11 cellular contexts compared by ENCODE assay signal in the genomic region with DNA sequence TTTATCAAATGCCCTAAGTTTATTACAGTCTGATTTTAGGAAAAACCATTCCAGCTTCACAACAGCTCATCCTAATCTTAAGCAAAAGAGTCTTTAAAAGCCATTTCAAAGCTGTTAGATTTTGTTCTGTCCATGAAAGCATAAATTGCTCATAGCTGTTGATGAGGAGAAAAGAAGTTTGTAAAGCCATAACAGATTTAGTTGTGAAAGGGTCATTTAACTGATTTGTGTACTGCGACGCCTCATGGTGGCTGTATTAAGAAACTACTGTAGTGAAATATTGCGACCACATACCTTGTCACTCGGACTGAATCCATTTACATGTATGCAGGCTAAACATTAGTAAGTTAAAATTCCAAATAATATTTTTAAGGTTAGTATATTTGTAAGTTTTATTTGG. TPM values are rescaled to one million over a fixed set of nuclear protein-coding genes. Genes with fewer than 3 reads are reported as not detected.
A peak's percentile ranks its signal among the peaks of the same experiment; 100 is the strongest.
DNase-seq lines count a peak whose midpoint lies in the region; ATAC-seq and TF ChIP-seq lines count a peak whose summit lies in the region.
"Had no signal": no experiment of that assay in that cellular context is flagged by ENCODE, and none has a peak within 500 bp of the region (broad histone marks: within the 10 kb centered on the region; RNA-seq: fewer than 3 reads in every experiment).

No MANE protein-coding gene starts in this region.

- H2AFZ ChIP-seq in PC-3 (ENCODE audit: low read length) = no peak overlapping the region

- no peaks in the 10 kb centered on the region for H3K79me2 ChIP-seq in PC-3 (ENCODE audit: low read length)

- H3K27ac ChIP-seq in heart left ventricle (no peak overlapping the region), right cardiac atrium (ENCODE audit: low read length) (no peak overlapping the region), PC-3 (ENCODE audit: low read length) (no peak overlapping the region), tibial nerve (no peak overlapping the region)
- H3K27ac ChIP-seq: right atrium auricular region, suprapubic skin had no signal

- 75 to 83% (median 79%) methylated on average over 4 of the region's 4 CpGs for WGBS in heart left ventricle, 4 donors
- 78% methylated on average over 4 of the region's 4 CpGs for WGBS in right cardiac atrium
- WGBS in tibial nerve, 2 donors = 67 to 68% methylated on average over 4 of the region's 4 CpGs

- no peaks in the 10 kb centered on the region for H3F3A ChIP-seq in PC-3 (ENCODE audit: low read length, unreplicated experiment)

- TF ChIP-seq CTCF in heart left ventricle (IDR thresholded peaks at IDR 0.05) (peak in 8 of 12 donors; percentile 16 to 45 (median 32)), PC-3 (conservative IDR thresholded peaks at IDR 0.05; ENCODE audit: low read depth, low read length) (peak; percentile 63), fibroblast of mammary gland (conservative IDR thresholded peaks at IDR 0.05; ENCODE audit: control insufficient read depth, insufficient read depth, low read depth, low read length) (no peak), tibial nerve (IDR thresholded peaks at IDR 0.05) (peak in 3 of 5 experiments; percentile 14 to 30 (median 24))

- H3K9me3 ChIP-seq in heart left ventricle (peaks cover 0 to 3% (median 0%) of the 10 kb centered on the region in 12 donors), right cardiac atrium (ENCODE audit: control insufficient read depth, low read length) (no peaks in the 10 kb centered on the region), PC-3 (ENCODE audit: low read length) (no peaks in the 10 kb centered on the region), tibial nerve (no peaks in the 10 kb centered on the region)
- H3K9me3 ChIP-seq: right atrium auricular region, suprapubic skin had no signal

- TF ChIP-seq EP300 in tibial nerve (IDR thresholded peaks at IDR 0.05) = no peak

- no peak for ATAC-seq in heart left ventricle
- ATAC-seq in right cardiac atrium = no peak
- ATAC-seq in PC-3 = no peak
- no peak for ATAC-seq in HG02623 (IDR thresholded peaks at IDR 0.05; ENCODE audit: unreplicated experiment)

- H3K27me3 ChIP-seq in heart left ventricle = no peaks in the 10 kb centered on the region
- H3K27me3 ChIP-seq in right cardiac atrium (ENCODE audit: control insufficient read depth, insufficient read depth) = no peaks in the 10 kb centered on the region
- H3K27me3 ChIP-seq in PC-3 (ENCODE audit: low read length) = no peaks in the 10 kb centered on the region
- H3K27me3 ChIP-seq in tibial nerve = no peaks in the 10 kb centered on the region
- H3K27me3 ChIP-seq: right atrium auricular region, suprapubic skin had no signal

- intact Hi-C loops in heart left ventricle (cut with DNase I) (loop anchor here in 2 of 10 donors (10.0 kb wide), 2 partner anchors 269 to 309 kb away; no protein-coding TSS in a partner anchor), right cardiac atrium (cut with DNase I) (no loop called here), PC-3 (cut with micrococcal nuclease) (no loop called here)

- DNase-seq in heart left ventricle (no peak), right cardiac atrium (no peak), PC-3 (peak; percentile 22), fibroblast of mammary gland (ENCODE audit: low read depth) (peak; percentile 31), tibial nerve (ENCODE audit: low spot score in 2 of 2) (no peak)
- no peak for DNase-seq in activated effector memory CD4-positive, alpha-beta T cell treated with anti-CD3 and anti-CD28 coated beads, Interleukin-2, amount 50 U/mL, for 16 hours
- no peak for DNase-seq in stimulated activated CD4-positive, alpha-beta T cell treated with anti-CD3 and anti-CD28 coated beads, Interleukin-15, amount 100 ng/mL, for 24 hours
- DNase-seq: NCI-H1930 had no signal

- no TSS peak for BruUV-seq in PC-3 (replicated peaks; lab: Mats Ljungman, UMichigan)

- CTCF ChIA-PET in PC-3 (lab: Charles Lee) = no interaction called here

- POLR2A ChIA-PET in PC-3 (lab: Charles Lee; ENCODE audit: unreplicated experiment) = no interaction called here

- no peaks in the 10 kb centered on the region for H4K20me1 ChIP-seq in PC-3 (ENCODE audit: low read length)

- H3K4me1 ChIP-seq in heart left ventricle (peaks cover 0 to 9% (median 0%) of the 10 kb centered on the region in 12 donors), right cardiac atrium (ENCODE audit: control insufficient read depth, insufficient read depth, low read length) (no peaks in the 10 kb centered on the region), PC-3 (ENCODE audit: insufficient read depth, low read length) (no peaks in the 10 kb centered on the region), tibial nerve (peaks cover 0 to 19% (median 2%) of the 10 kb centered on the region in 4 donors)
- H3K4me1 ChIP-seq: right atrium auricular region, suprapubic skin had no signal

- H3K36me3 ChIP-seq in heart left ventricle = no peaks in the 10 kb centered on the region
- H3K36me3 ChIP-seq in PC-3 (ENCODE audit: low read depth, low read length) = no peaks in the 10 kb centered on the region
- H3K36me3 ChIP-seq in tibial nerve = peaks cover 0 to 3% (median 0%) of the 10 kb centered on the region in 3 donors
- H3K36me3 ChIP-seq: right atrium auricular region, suprapubic skin had no signal

- H3K4me2 ChIP-seq in PC-3 (ENCODE audit: low read length) = no peak overlapping the region

- H3K4me3 ChIP-seq in heart left ventricle (no peak overlapping the region), right cardiac atrium (ENCODE audit: low read length) (no peak overlapping the region), PC-3 (ENCODE audit: low read length) (no peak overlapping the region), fibroblast of mammary gland (ENCODE audit: control insufficient read depth, low read depth, low read length) (no peak overlapping the region), tibial nerve (no peak overlapping the region)
- H3K4me3 ChIP-seq: right atrium auricular region, suprapubic skin had no signal

- TF ChIP-seq POLR2A in heart left ventricle (IDR thresholded peaks at IDR 0.05) = no peak
- TF ChIP-seq POLR2A in tibial nerve (IDR thresholded peaks at IDR 0.05) = no peak

- no peaks in the 10 kb centered on the region for H3K9me2 ChIP-seq in PC-3 (replicated peaks; ENCODE audit: low read length)

- no peak overlapping the region for H3K9ac ChIP-seq in PC-3 (ENCODE audit: low read length)

RNA-seq across cellular contexts. Expression of a gene that starts 20.9 kb away (rescaled TPM):
- total RNA-seq in heart left ventricle = 10 to 100 TPM; 34.0 to 60.5 (median 48.0) TPM
- polyA plus RNA-seq in heart left ventricle = 10 to 100 TPM in 1 of 2 donors, 1 to 10 TPM in 1; 9.1 to 22.9 TPM
- 10 to 100 TPM; 44.6 to 57.1 (median 50.0) TPM for total RNA-seq in right cardiac atrium
- polyA plus RNA-seq in right cardiac atrium = 10.6 TPM
- 45.8 and 66.8 TPM in 2 replicates for total RNA-seq in PC-3 (2014; rRNA removed)
- 100 to 1,000 TPM in 1 of 4 donors, 10 to 100 TPM in 3; 54.3 to 104 (median 88.1) TPM for total RNA-seq in tibial nerve

Comparison
In these comparisons a context has a peak if more than half of its experiments do, and no peak if none do; other contexts are left out.
1. DNase-seq: peak in PC-3 (single experiment) and fibroblast of mammary gland (single experiment); none in heart left ventricle (0 of 5), right cardiac atrium (0 of 3), tibial nerve (0 of 2), activated effector memory CD4-positive, alpha-beta T cell treated with anti-CD3 and anti-CD28 coated beads, Interleukin-2, amount 50 U/mL, for 16 hours (single experiment) and stimulated activated CD4-positive, alpha-beta T cell treated with anti-CD3 and anti-CD28 coated beads, Interleukin-15, amount 100 ng/mL, for 24 hours (single experiment).